1 cellular context compared by ENCODE assay signal in the genomic region with DNA sequence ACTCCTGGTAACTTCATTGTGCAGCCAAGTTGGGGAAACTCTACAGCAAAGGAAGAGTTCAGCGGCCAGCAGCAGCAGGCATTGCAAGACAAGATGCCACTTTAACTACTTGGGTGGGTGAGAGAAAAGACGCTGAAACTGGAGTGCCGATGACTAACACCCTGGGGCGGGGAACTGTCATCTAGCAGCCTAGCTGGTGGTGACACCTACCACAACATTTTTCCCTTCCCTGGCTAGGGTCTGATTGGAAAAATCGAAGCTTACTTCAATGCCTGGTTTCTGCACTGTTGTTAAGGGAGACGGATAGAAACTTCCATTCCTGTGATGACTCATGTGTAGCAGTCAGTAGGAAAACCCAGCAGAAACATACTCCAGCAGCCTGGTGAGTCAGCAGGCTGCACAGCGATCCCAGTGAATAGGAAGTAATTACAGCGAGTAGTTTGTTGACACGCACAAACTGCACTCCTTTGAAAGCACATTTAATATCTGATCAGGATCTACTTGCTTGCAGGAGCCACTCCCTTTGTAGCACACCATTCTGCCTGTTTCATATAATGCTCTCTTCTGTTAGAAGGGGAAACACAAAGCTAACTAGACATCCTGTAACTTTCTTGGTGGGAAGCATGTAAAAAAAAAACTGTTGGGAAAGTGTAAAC.
A peak's percentile ranks its signal among the peaks of the same experiment; 100 is the strongest.
TF ChIP-seq lines count a peak whose summit lies in the region.

No MANE protein-coding gene starts in this region.

TF ChIP-seq in HepG2, 621 proteins besides CTCF, POLR2A, EP300 and RAD21 (continued from another document and continues in another):
- TF ChIP-seq, protein P1, sequence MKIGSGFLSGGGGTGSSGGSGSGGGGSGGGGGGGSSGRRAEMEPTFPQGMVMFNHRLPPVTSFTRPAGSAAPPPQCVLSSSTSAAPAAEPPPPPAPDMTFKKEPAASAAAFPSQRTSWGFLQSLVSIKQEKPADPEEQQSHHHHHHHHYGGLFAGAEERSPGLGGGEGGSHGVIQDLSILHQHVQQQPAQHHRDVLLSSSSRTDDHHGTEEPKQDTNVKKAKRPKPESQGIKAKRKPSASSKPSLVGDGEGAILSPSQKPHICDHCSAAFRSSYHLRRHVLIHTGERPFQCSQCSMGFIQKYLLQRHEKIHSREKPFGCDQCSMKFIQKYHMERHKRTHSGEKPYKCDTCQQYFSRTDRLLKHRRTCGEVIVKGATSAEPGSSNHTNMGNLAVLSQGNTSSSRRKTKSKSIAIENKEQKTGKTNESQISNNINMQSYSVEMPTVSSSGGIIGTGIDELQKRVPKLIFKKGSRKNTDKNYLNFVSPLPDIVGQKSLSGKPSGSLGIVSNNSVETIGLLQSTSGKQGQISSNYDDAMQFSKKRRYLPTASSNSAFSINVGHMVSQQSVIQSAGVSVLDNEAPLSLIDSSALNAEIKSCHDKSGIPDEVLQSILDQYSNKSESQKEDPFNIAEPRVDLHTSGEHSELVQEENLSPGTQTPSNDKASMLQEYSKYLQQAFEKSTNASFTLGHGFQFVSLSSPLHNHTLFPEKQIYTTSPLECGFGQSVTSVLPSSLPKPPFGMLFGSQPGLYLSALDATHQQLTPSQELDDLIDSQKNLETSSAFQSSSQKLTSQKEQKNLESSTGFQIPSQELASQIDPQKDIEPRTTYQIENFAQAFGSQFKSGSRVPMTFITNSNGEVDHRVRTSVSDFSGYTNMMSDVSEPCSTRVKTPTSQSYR (CRISPR knock-in tag; IDR thresholded peaks at IDR 0.05; ENCODE audit: borderline replicate concordance), result peak; percentile 11; the same call in 1 of the 2 replicates
- TF ChIP-seq ZNF20 (CRISPR knock-in tag; IDR thresholded peaks at IDR 0.05), result no peak
- peak; percentile 62 for TF ChIP-seq TARDBP (CRISPR knock-in tag; IDR thresholded peaks at IDR 0.05)
- no peak for TF ChIP-seq ZNF530 (CRISPR knock-in tag; IDR thresholded peaks at IDR 0.05; ENCODE audit: low read depth)
- TF ChIP-seq ZBTB20 (CRISPR knock-in tag; IDR thresholded peaks at IDR 0.05; ENCODE audit: borderline replicate concordance, low read depth), result no peak; the same call in 1 of the 2 replicates
- TF ChIP-seq HNRNPK (IDR thresholded peaks at IDR 0.05; ENCODE audit: low read depth, low read length, poor library complexity, severe bottlenecking), result no peak
- TF ChIP-seq JDP2 (CRISPR knock-in tag; IDR thresholded peaks at IDR 0.05; ENCODE audit: borderline replicate concordance), result no peak
- TF ChIP-seq GATAD1 (CRISPR knock-in tag; IDR thresholded peaks at IDR 0.05), result peak; percentile 21; the same call in 1 of the 2 replicates
- TF ChIP-seq KAT8 (CRISPR knock-in tag; IDR thresholded peaks at IDR 0.05), result peak; percentile 74; the same call in 1 of the 2 replicates
- no peak for TF ChIP-seq CHD2 (IDR thresholded peaks at IDR 0.05; ENCODE audit: low read depth, low read length)
- TF ChIP-seq, protein P2, sequence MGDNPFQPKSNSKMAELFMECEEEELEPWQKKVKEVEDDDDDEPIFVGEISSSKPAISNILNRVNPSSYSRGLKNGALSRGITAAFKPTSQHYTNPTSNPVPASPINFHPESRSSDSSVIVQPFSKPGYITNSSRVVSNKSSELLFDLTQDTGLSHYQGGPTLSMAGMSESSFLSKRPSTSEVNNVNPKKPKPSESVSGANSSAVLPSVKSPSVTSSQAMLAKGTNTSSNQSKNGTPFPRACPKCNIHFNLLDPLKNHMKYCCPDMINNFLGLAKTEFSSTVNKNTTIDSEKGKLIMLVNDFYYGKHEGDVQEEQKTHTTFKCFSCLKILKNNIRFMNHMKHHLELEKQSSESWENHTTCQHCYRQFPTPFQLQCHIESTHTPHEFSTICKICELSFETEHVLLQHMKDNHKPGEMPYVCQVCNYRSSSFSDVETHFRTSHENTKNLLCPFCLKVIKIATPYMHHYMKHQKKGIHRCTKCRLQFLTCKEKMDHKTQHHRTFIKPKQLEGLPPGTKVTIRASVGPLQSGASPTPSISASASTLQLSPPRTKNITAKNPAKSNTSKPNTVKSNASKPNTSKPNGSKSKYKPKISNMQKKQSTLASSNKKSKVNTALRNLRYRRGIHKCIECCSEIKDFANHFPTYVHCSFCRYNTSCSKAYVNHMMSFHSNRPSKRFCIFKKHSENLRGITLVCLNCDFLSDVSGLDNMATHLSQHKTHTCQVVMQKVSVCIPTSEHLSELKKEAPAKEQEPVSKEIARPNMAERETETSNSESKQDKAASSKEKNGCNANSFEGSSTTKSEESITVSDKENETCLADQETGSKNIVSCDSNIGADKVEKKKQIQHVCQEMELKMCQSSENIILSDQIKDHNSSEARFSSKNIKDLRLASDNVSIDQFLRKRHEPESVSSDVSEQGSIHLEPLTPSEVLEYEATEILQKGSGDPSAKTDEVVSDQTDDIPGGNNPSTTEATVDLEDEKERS (CRISPR knock-in tag; IDR thresholded peaks at IDR 0.05), result no peak
- TF ChIP-seq, protein P3, sequence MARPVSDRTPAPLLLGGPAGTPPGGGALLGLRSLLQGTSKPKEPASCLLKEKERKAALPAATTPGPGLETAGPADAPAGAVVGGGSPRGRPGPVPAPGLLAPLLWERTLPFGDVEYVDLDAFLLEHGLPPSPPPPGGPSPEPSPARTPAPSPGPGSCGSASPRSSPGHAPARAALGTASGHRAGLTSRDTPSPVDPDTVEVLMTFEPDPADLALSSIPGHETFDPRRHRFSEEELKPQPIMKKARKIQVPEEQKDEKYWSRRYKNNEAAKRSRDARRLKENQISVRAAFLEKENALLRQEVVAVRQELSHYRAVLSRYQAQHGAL (CRISPR knock-in tag; IDR thresholded peaks at IDR 0.05; ENCODE audit: not compliant biosample characterization), result no peak
- TF ChIP-seq, protein P4, sequence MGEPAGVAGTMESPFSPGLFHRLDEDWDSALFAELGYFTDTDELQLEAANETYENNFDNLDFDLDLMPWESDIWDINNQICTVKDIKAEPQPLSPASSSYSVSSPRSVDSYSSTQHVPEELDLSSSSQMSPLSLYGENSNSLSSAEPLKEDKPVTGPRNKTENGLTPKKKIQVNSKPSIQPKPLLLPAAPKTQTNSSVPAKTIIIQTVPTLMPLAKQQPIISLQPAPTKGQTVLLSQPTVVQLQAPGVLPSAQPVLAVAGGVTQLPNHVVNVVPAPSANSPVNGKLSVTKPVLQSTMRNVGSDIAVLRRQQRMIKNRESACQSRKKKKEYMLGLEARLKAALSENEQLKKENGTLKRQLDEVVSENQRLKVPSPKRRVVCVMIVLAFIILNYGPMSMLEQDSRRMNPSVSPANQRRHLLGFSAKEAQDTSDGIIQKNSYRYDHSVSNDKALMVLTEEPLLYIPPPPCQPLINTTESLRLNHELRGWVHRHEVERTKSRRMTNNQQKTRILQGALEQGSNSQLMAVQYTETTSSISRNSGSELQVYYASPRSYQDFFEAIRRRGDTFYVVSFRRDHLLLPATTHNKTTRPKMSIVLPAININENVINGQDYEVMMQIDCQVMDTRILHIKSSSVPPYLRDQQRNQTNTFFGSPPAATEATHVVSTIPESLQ (CRISPR knock-in tag; conservative IDR thresholded peaks at IDR 0.05), result no peak
- TF ChIP-seq ZNF543 (CRISPR knock-in tag; IDR thresholded peaks at IDR 0.05), result no peak
- no peak for TF ChIP-seq ZNF343 (CRISPR knock-in tag; IDR thresholded peaks at IDR 0.05)
- TF ChIP-seq, protein P5, sequence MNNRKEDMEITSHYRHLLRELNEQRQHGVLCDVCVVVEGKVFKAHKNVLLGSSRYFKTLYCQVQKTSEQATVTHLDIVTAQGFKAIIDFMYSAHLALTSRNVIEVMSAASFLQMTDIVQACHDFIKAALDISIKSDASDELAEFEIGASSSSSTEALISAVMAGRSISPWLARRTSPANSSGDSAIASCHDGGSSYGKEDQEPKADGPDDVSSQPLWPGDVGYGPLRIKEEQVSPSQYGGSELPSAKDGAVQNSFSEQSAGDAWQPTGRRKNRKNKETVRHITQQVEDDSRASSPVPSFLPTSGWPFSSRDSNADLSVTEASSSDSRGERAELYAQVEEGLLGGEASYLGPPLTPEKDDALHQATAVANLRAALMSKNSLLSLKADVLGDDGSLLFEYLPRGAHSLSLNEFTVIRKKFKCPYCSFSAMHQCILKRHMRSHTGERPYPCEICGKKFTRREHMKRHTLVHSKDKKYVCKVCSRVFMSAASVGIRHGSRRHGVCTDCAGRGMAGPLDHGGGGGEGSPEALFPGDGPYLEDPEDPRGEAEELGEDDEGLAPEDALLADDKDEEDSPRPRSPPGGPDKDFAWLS (CRISPR knock-in tag; IDR thresholded peaks at IDR 0.05; ENCODE audit: borderline replicate concordance), result no peak
- TF ChIP-seq, protein P6, sequence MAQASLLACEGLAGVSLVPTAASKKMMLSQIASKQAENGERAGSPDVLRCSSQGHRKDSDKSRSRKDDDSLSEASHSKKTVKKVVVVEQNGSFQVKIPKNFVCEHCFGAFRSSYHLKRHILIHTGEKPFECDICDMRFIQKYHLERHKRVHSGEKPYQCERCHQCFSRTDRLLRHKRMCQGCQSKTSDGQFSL (CRISPR knock-in tag; IDR thresholded peaks at IDR 0.05), result no peak
- no peak for TF ChIP-seq ZKSCAN5 (CRISPR knock-in tag; IDR thresholded peaks at IDR 0.05)
- TF ChIP-seq ZNF674 (CRISPR knock-in tag; IDR thresholded peaks at IDR 0.05; ENCODE audit: low read depth), result no peak
- TF ChIP-seq, protein P7, sequence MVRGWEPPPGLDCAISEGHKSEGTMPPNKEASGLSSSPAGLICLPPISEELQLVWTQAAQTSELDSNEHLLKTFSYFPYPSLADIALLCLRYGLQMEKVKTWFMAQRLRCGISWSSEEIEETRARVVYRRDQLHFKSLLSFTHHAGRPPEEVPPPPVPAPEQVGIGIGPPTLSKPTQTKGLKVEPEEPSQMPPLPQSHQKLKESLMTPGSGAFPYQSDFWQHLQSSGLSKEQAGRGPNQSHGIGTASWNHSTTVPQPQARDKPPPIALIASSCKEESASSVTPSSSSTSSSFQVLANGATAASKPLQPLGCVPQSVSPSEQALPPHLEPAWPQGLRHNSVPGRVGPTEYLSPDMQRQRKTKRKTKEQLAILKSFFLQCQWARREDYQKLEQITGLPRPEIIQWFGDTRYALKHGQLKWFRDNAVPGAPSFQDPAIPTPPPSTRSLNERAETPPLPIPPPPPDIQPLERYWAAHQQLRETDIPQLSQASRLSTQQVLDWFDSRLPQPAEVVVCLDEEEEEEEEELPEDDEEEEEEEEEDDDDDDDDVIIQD (CRISPR knock-in tag; IDR thresholded peaks at IDR 0.05; ENCODE audit: low read depth), result peak; percentile 85
- no peak for TF ChIP-seq NPAS2 (CRISPR knock-in tag; IDR thresholded peaks at IDR 0.05; ENCODE audit: borderline replicate concordance)
- TF ChIP-seq ZNF781 (CRISPR knock-in tag; IDR thresholded peaks at IDR 0.05; ENCODE audit: borderline replicate concordance, not compliant biosample characterization), result no peak
- no peak for TF ChIP-seq SP4 (CRISPR knock-in tag; IDR thresholded peaks at IDR 0.05)
- TF ChIP-seq, protein P8, sequence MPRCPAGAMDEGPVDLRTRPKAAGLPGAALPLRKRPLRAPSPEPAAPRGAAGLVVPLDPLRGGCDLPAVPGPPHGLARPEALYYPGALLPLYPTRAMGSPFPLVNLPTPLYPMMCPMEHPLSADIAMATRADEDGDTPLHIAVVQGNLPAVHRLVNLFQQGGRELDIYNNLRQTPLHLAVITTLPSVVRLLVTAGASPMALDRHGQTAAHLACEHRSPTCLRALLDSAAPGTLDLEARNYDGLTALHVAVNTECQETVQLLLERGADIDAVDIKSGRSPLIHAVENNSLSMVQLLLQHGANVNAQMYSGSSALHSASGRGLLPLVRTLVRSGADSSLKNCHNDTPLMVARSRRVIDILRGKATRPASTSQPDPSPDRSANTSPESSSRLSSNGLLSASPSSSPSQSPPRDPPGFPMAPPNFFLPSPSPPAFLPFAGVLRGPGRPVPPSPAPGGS (CRISPR knock-in tag; IDR thresholded peaks at IDR 0.05), result no peak; the same call in 1 of the 2 replicates
- no peak for TF ChIP-seq ZNF282 (IDR thresholded peaks at IDR 0.05; ENCODE audit: partially characterized antibody)
- peak; percentile 70; the same call in 1 of the 2 replicates for TF ChIP-seq FOXA1 (IDR thresholded peaks at IDR 0.05)
- TF ChIP-seq FOXA1 (CRISPR knock-in tag; IDR thresholded peaks at IDR 0.05), result peak; percentile 90
- no peak for TF ChIP-seq ZNF317 (CRISPR knock-in tag; IDR thresholded peaks at IDR 0.05)
- no peak for TF ChIP-seq GABPB1 (CRISPR knock-in tag; IDR thresholded peaks at IDR 0.05)
- TF ChIP-seq ZNF777 (CRISPR knock-in tag; IDR thresholded peaks at IDR 0.05), result no peak
- TF ChIP-seq, protein P9, sequence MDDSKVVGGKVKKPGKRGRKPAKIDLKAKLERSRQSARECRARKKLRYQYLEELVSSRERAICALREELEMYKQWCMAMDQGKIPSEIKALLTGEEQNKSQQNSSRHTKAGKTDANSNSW (CRISPR knock-in tag; IDR thresholded peaks at IDR 0.05; ENCODE audit: borderline replicate concordance), result no peak
- TF ChIP-seq, protein P10, sequence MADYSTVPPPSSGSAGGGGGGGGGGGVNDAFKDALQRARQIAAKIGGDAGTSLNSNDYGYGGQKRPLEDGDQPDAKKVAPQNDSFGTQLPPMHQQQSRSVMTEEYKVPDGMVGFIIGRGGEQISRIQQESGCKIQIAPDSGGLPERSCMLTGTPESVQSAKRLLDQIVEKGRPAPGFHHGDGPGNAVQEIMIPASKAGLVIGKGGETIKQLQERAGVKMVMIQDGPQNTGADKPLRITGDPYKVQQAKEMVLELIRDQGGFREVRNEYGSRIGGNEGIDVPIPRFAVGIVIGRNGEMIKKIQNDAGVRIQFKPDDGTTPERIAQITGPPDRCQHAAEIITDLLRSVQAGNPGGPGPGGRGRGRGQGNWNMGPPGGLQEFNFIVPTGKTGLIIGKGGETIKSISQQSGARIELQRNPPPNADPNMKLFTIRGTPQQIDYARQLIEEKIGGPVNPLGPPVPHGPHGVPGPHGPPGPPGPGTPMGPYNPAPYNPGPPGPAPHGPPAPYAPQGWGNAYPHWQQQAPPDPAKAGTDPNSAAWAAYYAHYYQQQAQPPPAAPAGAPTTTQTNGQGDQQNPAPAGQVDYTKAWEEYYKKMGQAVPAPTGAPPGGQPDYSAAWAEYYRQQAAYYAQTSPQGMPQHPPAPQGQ (CRISPR knock-in tag; IDR thresholded peaks at IDR 0.05; ENCODE audit: borderline replicate concordance), result no peak
- TF ChIP-seq, protein P11, sequence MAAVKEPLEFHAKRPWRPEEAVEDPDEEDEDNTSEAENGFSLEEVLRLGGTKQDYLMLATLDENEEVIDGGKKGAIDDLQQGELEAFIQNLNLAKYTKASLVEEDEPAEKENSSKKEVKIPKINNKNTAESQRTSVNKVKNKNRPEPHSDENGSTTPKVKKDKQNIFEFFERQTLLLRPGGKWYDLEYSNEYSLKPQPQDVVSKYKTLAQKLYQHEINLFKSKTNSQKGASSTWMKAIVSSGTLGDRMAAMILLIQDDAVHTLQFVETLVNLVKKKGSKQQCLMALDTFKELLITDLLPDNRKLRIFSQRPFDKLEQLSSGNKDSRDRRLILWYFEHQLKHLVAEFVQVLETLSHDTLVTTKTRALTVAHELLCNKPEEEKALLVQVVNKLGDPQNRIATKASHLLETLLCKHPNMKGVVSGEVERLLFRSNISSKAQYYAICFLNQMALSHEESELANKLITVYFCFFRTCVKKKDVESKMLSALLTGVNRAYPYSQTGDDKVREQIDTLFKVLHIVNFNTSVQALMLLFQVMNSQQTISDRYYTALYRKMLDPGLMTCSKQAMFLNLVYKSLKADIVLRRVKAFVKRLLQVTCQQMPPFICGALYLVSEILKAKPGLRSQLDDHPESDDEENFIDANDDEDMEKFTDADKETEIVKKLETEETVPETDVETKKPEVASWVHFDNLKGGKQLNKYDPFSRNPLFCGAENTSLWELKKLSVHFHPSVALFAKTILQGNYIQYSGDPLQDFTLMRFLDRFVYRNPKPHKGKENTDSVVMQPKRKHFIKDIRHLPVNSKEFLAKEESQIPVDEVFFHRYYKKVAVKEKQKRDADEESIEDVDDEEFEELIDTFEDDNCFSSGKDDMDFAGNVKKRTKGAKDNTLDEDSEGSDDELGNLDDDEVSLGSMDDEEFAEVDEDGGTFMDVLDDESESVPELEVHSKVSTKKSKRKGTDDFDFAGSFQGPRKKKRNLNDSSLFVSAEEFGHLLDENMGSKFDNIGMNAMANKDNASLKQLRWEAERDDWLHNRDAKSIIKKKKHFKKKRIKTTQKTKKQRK (IDR thresholded peaks at IDR 0.05; ENCODE audit: low read length), result no peak
- TF ChIP-seq ZNF451 (CRISPR knock-in tag; IDR thresholded peaks at IDR 0.05), result no peak
- TF ChIP-seq, protein P12, sequence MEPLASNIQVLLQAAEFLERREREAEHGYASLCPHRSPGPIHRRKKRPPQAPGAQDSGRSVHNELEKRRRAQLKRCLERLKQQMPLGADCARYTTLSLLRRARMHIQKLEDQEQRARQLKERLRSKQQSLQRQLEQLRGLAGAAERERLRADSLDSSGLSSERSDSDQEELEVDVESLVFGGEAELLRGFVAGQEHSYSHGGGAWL (CRISPR knock-in tag; IDR thresholded peaks at IDR 0.05), result no peak
